Comparison of ENCODE assay signal across 8 cellular contexts in genomic region chr15:60932051-60932915, GRCh38.
DNase-seq lines count a peak whose midpoint lies in the region; ATAC-seq and TF ChIP-seq lines count a peak whose summit lies in the region.

No MANE protein-coding gene starts in this region.

- no peaks in the 10 kb centered on the region for H3K36me3 Mint-ChIP-seq in stimulated activated naive B cell treated with anti-CD40 and anti-IgM and Interleukin-4, amounts not matched to agents 10 μg/mL and 1 μg/mL and 100 μg/mL, for 72 hours

- H3K4me3 Mint-ChIP-seq in stimulated activated naive B cell treated with anti-CD40 and anti-IgM and Interleukin-4, amounts not matched to agents 10 μg/mL and 1 μg/mL and 100 μg/mL, for 72 hours = no peak overlapping the region

- DNase-seq in AG10803 (ENCODE audit: low read depth) (peak; percentile 82), NCI-H226 (peak; percentile 100), left lobe of liver (ENCODE audit: low spot score) (no peak), HuH-7 (ENCODE audit: low spot score) (no peak)
- peak; percentile 90 for DNase-seq in activated effector memory CD4-positive, alpha-beta T cell treated with anti-CD3 and anti-CD28 coated beads, Interleukin-2, amount 50 U/mL, for 16 hours
- peak; percentile 4 to 23 for DNase-seq in stimulated activated CD8-positive, alpha-beta memory T cell treated with anti-CD3 and anti-CD28 coated beads, Interleukin-7, amount 100 ng/mL, for 1 hour (ENCODE audit: low read depth in 2 of 2)
- DNase-seq in stimulated activated naive B cell treated with anti-CD40 and anti-IgM and Interleukin-4, amounts not matched to agents 10 μg/mL and 1 μg/mL and 100 μg/mL, for 72 hours = no peak

- peak; percentile 36 for ATAC-seq in left lobe of liver
- ATAC-seq in stimulated activated naive B cell treated with anti-CD40 and anti-IgM and Interleukin-4, amounts not matched to agents 10 μg/mL and 1 μg/mL and 100 μg/mL, for 72 hours (replicated peaks) = no peak
- ATAC-seq in GM18873 (IDR thresholded peaks at IDR 0.05; ENCODE audit: low FRiP score, unreplicated experiment) = no peak

- peaks cover 7 to 15% of the 10 kb centered on the region in 2 donors for H3K27me3 Mint-ChIP-seq in stimulated activated naive B cell treated with anti-CD40 and anti-IgM and Interleukin-4, amounts not matched to agents 10 μg/mL and 1 μg/mL and 100 μg/mL, for 72 hours

- H3K27ac Mint-ChIP-seq in stimulated activated naive B cell treated with anti-CD40 and anti-IgM and Interleukin-4, amounts not matched to agents 10 μg/mL and 1 μg/mL and 100 μg/mL, for 72 hours = no peak overlapping the region

- H3K4me1 Mint-ChIP-seq in stimulated activated naive B cell treated with anti-CD40 and anti-IgM and Interleukin-4, amounts not matched to agents 10 μg/mL and 1 μg/mL and 100 μg/mL, for 72 hours = no peaks in the 10 kb centered on the region

- H3K9me3 Mint-ChIP-seq in stimulated activated naive B cell treated with anti-CD40 and anti-IgM and Interleukin-4, amounts not matched to agents 10 μg/mL and 1 μg/mL and 100 μg/mL, for 72 hours = no peaks in the 10 kb centered on the region

- H3K4me3 ChIP-seq in AG10803 (ENCODE audit: low read length) = no peak overlapping the region

- peak; percentile 39 for TF ChIP-seq CTCF in AG10803 (conservative IDR thresholded peaks at IDR 0.05; ENCODE audit: low read length)

Comparison
In these comparisons a context has a peak if more than half of its experiments do, and no peak if none do; other contexts are left out.
1. DNase-seq: peak in AG10803 (single experiment), NCI-H226 (single experiment), activated effector memory CD4-positive, alpha-beta T cell treated with anti-CD3 and anti-CD28 coated beads, Interleukin-2, amount 50 U/mL, for 16 hours (single experiment) and stimulated activated CD8-positive, alpha-beta memory T cell treated with anti-CD3 and anti-CD28 coated beads, Interleukin-7, amount 100 ng/mL, for 1 hour (2 of 2); none in left lobe of liver (single experiment), stimulated activated naive B cell treated with anti-CD40 and anti-IgM and Interleukin-4, amounts not matched to agents 10 μg/mL and 1 μg/mL and 100 μg/mL, for 72 hours (single experiment) and HuH-7 (single experiment).